In genomic region chr18:10041180-10041579, GRCh38 we compare ENCODE assay signal across 15 cellular contexts.
DNase-seq lines count a peak whose midpoint lies in the region; ATAC-seq, FAIRE-seq and TF ChIP-seq lines count a peak whose summit lies in the region.
"Had no signal": no experiment of that assay in that cellular context is flagged by ENCODE, and none has a peak within 500 bp of the region (broad histone marks: within the 10 kb centered on the region; RNA-seq: fewer than 3 reads in every experiment).

No MANE protein-coding gene starts in this region.

- POLR2A ChIA-PET in MCF 10A (lab: Yijun Ruan, JAX), result interaction anchor here (0.6 to 1.7 kb wide), 3 partner anchors 17 to 1319 kb away, joined by 3 read pairs; no protein-coding TSS in a partner anchor
- POLR2A ChIA-PET in activated CD4-positive, alpha-beta memory T cell treated with anti-CD3 and anti-CD28 coated beads for 36 hours (lab: Charles Lee), result no interaction called here

- H3K9ac ChIP-seq in mammary epithelial cell (ENCODE audit: insufficient read depth, low read length), result no peak overlapping the region

- no peak for TF ChIP-seq POLR2A in vagina (IDR thresholded peaks at IDR 0.05)

- no peak for DNase-seq in MCF 10A (ENCODE audit: unreplicated experiment)
- DNase-seq in mammary epithelial cell, result no peak
- peak; percentile 79 for DNase-seq in Right ventricle myocardium superior
- peak in 2 of 6 donors; percentile 54 to 71 for DNase-seq in pancreas
- peak in 1 of 2 donors; percentile 98 for DNase-seq in vagina (ENCODE audit: extremely low spot score in 2 of 2)
- no peak for DNase-seq in activated CD8-positive, alpha-beta memory T cell treated with anti-CD3 and anti-CD28 coated beads, Interleukin-2, amount 50 U/mL, for 48 hours
- DNase-seq in activated CD4-positive, alpha-beta memory T cell treated with anti-CD3 and anti-CD28 coated beads for 36 hours, result no peak
- no peak for DNase-seq in T-helper 17 cell
- DNase-seq: activated T-cell treated with anti-CD3 and anti-CD28 coated beads, Interleukin-2, amount 50 U/mL, for 72 hours; DND-41; KBM-7; SHP77; stimulated activated CD4-positive, alpha-beta T cell treated with anti-CD3 and anti-CD28 coated beads, Interleukin-15, amount 100 ng/mL, for 24 hours had no signal

- H3K4me1 Mint-ChIP-seq in MCF 10A (ENCODE audit: insufficient read depth, unreplicated experiment), result no peaks in the 10 kb centered on the region
- no peaks in the 10 kb centered on the region for H3K4me1 Mint-ChIP-seq in activated CD4-positive, alpha-beta memory T cell treated with anti-CD3 and anti-CD28 coated beads for 36 hours (ENCODE audit: low read depth)
- H3K4me1 Mint-ChIP-seq in T-helper 17 cell, result no peaks in the 10 kb centered on the region
- H3K4me1 Mint-ChIP-seq: central memory CD8-positive, alpha-beta T cell had no signal

- H3K27ac ChIP-seq in mammary epithelial cell (ENCODE audit: insufficient read depth, low read depth, low read length) (no peak overlapping the region), pancreas (peak overlapping the region; percentile 63 to 79 (median 77)), vagina (peak overlapping the region; percentile 80)

- H3K27ac Mint-ChIP-seq in MCF 10A (ENCODE audit: low read depth, unreplicated experiment) (peak overlapping the region; percentile 10), T-helper 17 cell (no peak overlapping the region)
- H3K27ac Mint-ChIP-seq in activated CD4-positive, alpha-beta memory T cell treated with anti-CD3 and anti-CD28 coated beads for 36 hours, result no peak overlapping the region

- dilution Hi-C loops in mammary epithelial cell (cut with HindIII; ENCODE audit: low sequenced_read_pairs), result no loop called here

- H4K20me1 ChIP-seq in mammary epithelial cell (ENCODE audit: insufficient read depth, low read length), result no peaks in the 10 kb centered on the region

- peak; percentile 89 for ATAC-seq in Right ventricle myocardium superior (ENCODE audit: poor library complexity)
- peak; percentile 58 to 83 (median 70) for ATAC-seq in pancreas
- ATAC-seq in T-helper 17 cell, result no peak
- ATAC-seq: A549; activated T-cell treated with anti-CD3 and anti-CD28 coated beads, Interleukin-2, amount 50 U/mL, for 72 hours had no signal

- no peaks in the 10 kb centered on the region for H3K27me3 Mint-ChIP-seq in MCF 10A (ENCODE audit: insufficient read depth, unreplicated experiment)
- peaks cover 1% of the 10 kb centered on the region for H3K27me3 Mint-ChIP-seq in activated CD4-positive, alpha-beta memory T cell treated with anti-CD3 and anti-CD28 coated beads for 36 hours
- peaks cover 15% of the 10 kb centered on the region for H3K27me3 Mint-ChIP-seq in T-helper 17 cell

- H2AFZ ChIP-seq in mammary epithelial cell (ENCODE audit: low read depth, low read length), result no peak overlapping the region

- no peak overlapping the region for H3K4me2 ChIP-seq in mammary epithelial cell (ENCODE audit: insufficient read depth, low read depth, low read length)
- H3K4me2 ChIP-seq: A549 had no signal

- H3K36me3 Mint-ChIP-seq in MCF 10A (ENCODE audit: insufficient read depth, unreplicated experiment) (no peaks in the 10 kb centered on the region), T-helper 17 cell (ENCODE audit: low read depth) (no peaks in the 10 kb centered on the region)
- H3K36me3 Mint-ChIP-seq in activated CD4-positive, alpha-beta memory T cell treated with anti-CD3 and anti-CD28 coated beads for 36 hours, result no peaks in the 10 kb centered on the region

- H3K9me3 ChIP-seq in mammary epithelial cell (replicated peaks; ENCODE audit: insufficient read depth, low read length) (no peaks in the 10 kb centered on the region), pancreas (no peaks in the 10 kb centered on the region), vagina (no peaks in the 10 kb centered on the region), T-helper 17 cell (ENCODE audit: control insufficient read depth, low read length, poor library complexity, severe bottlenecking) (no peaks in the 10 kb centered on the region)
- H3K9me3 ChIP-seq: A549 had no signal

- H3K4me3 Mint-ChIP-seq in MCF 10A (ENCODE audit: unreplicated experiment), result no peak overlapping the region
- no peak overlapping the region for H3K4me3 Mint-ChIP-seq in activated CD4-positive, alpha-beta memory T cell treated with anti-CD3 and anti-CD28 coated beads for 36 hours
- no peak overlapping the region for H3K4me3 Mint-ChIP-seq in T-helper 17 cell
- H3K4me3 Mint-ChIP-seq: activated T-cell treated with anti-CD3 and anti-CD28 coated beads, Interleukin-2, amount 50 U/mL, for 72 hours; central memory CD8-positive, alpha-beta T cell had no signal

- TF ChIP-seq CTCF in MCF 10A (IDR thresholded peaks at IDR 0.05; ENCODE audit: unreplicated experiment), result no peak
- no peak for TF ChIP-seq CTCF in mammary epithelial cell (conservative IDR thresholded peaks at IDR 0.05 in 1 of 2, IDR thresholded peaks at IDR 0.05 in 1 of 2; ENCODE audit: extremely low read depth in 1 of 2, insufficient read depth in 1 of 2, low read depth in 1 of 2, low read length in 2 of 2)
- no peak for TF ChIP-seq CTCF in pancreas (IDR thresholded peaks at IDR 0.05)
- TF ChIP-seq CTCF in vagina (IDR thresholded peaks at IDR 0.05), result no peak

- H3K36me3 ChIP-seq in mammary epithelial cell (ENCODE audit: insufficient read depth, low read length) (no peaks in the 10 kb centered on the region), pancreas (no peaks in the 10 kb centered on the region), vagina (no peaks in the 10 kb centered on the region)

- H3K4me1 ChIP-seq in mammary epithelial cell (ENCODE audit: insufficient read depth, low read length) (peaks cover 3% of the 10 kb centered on the region), pancreas (peaks cover 19 to 25% (median 21%) of the 10 kb centered on the region in 3 donors), vagina (peaks cover 50% of the 10 kb centered on the region)
- H3K4me1 ChIP-seq: A549 had no signal

- BruUV-seq in MCF 10A (replicated peaks; lab: Mats Ljungman, UMichigan), result no TSS peak
- no TSS peak for BruUV-seq in mammary epithelial cell (replicated peaks; lab: Mats Ljungman, UMichigan)

- H3K4me3 ChIP-seq in mammary epithelial cell (replicated peaks in 1 of 3; ENCODE audit: insufficient read depth in 1 of 3, low read depth in 2 of 3, low read length in 3 of 3) (no peak overlapping the region), pancreas (no peak overlapping the region), vagina (no peak overlapping the region)
- H3K4me3 ChIP-seq: A549 had no signal

- no peaks in the 10 kb centered on the region for H3K27me3 ChIP-seq in mammary epithelial cell (ENCODE audit: insufficient read depth, low read length)
- no peaks in the 10 kb centered on the region for H3K27me3 ChIP-seq in pancreas
- no peaks in the 10 kb centered on the region for H3K27me3 ChIP-seq in vagina

- peak; percentile 49 for FAIRE-seq in pancreas (lab: Jason Lieb, UNC)
- FAIRE-seq: A549 had no signal

- H3K9me3 Mint-ChIP-seq in MCF 10A (ENCODE audit: unreplicated experiment), result peaks cover 8% of the 10 kb centered on the region
- H3K9me3 Mint-ChIP-seq in activated CD4-positive, alpha-beta memory T cell treated with anti-CD3 and anti-CD28 coated beads for 36 hours, result peaks cover 19% of the 10 kb centered on the region

- in situ Hi-C loops in mammary epithelial cell (cut with MboI; ENCODE audit: low sequenced_read_pairs in 2 of 2), result no loop called here

- CTCF ChIA-PET in MCF 10A (lab: Yijun Ruan, JAX), result interaction anchor here (0.7 kb wide), 1 partner anchor 478 kb away, joined by 3 read pairs; no protein-coding TSS in a partner anchor
- CTCF ChIA-PET in mammary epithelial cell (lab: Charles Lee; ENCODE audit: low non-redundant PET), result no interaction called here
- CTCF ChIA-PET in activated CD4-positive, alpha-beta memory T cell treated with anti-CD3 and anti-CD28 coated beads for 36 hours (lab: Charles Lee), result interaction anchor here (0.8 to 1.0 kb wide), 2 partner anchors 14 to 69 kb away, joined by 3 read pairs; no protein-coding TSS in a partner anchor

- H3K79me2 ChIP-seq in mammary epithelial cell (ENCODE audit: insufficient read depth, low read length), result no peaks in the 10 kb centered on the region

- intact Hi-C loops in MCF 10A (cut with micrococcal nuclease) (no loop called here), mammary epithelial cell (cut with micrococcal nuclease) (no loop called here), Right ventricle myocardium superior (cut with DNase I) (no loop called here), pancreas (cut with DNase I) (no loop called here), vagina (cut with DNase I) (no loop called here)
- intact Hi-C loops in activated CD4-positive, alpha-beta memory T cell treated with anti-CD3 and anti-CD28 coated beads for 36 hours (cut with micrococcal nuclease), result no loop called here
